ENCODE assay signal across 15 cellular contexts in genomic region chr6:145809785-145810184, GRCh38. TPM values are rescaled to one million over a fixed set of nuclear protein-coding genes. Genes with fewer than 3 reads are reported as not detected.
DNase-seq lines count a peak whose midpoint lies in the region; TF ChIP-seq lines count a peak whose summit lies in the region.
"Had no signal": no experiment of that assay in that cellular context is flagged by ENCODE, and none has a peak within 500 bp of the region (broad histone marks: within the 10 kb centered on the region; RNA-seq: fewer than 3 reads in every experiment).

No MANE protein-coding gene starts in this region.

- H3K9ac ChIP-seq in MM.1S (ENCODE audit: low read length) (no peak overlapping the region), smooth muscle cell (ENCODE audit: low read depth) (no peak overlapping the region)

- H3K9me3 ChIP-seq in MM.1S (replicated peaks; ENCODE audit: insufficient read depth, low read length) (no peaks in the 10 kb centered on the region), smooth muscle cell (replicated peaks; ENCODE audit: low read depth) (no peaks in the 10 kb centered on the region)
- H3K9me3 ChIP-seq: right lobe of liver, stomach had no signal

- no peak overlapping the region for H3K4me3 ChIP-seq in MM.1S (ENCODE audit: low read length)
- H3K4me3 ChIP-seq in smooth muscle cell, result no peak overlapping the region
- H3K4me3 ChIP-seq: right lobe of liver, stomach had no signal

- H3F3A ChIP-seq in MM.1S (ENCODE audit: insufficient read depth, low read length) (peaks cover 5% of the 10 kb centered on the region; the same call in 1 of the 2 replicates), smooth muscle cell (ENCODE audit: low read depth) (no peaks in the 10 kb centered on the region)

- H3K4me1 ChIP-seq in MM.1S (ENCODE audit: low read length) (peaks cover 10% of the 10 kb centered on the region), smooth muscle cell (ENCODE audit: low read depth) (peaks cover 37% of the 10 kb centered on the region)

- H3K27me3 ChIP-seq in MM.1S (replicated peaks; ENCODE audit: insufficient read depth, low read length) (no peaks in the 10 kb centered on the region), smooth muscle cell (ENCODE audit: low read depth) (no peaks in the 10 kb centered on the region)
- H3K27me3 ChIP-seq: right lobe of liver, stomach had no signal

- H3K9me2 ChIP-seq in MM.1S (replicated peaks; ENCODE audit: insufficient read depth, low read length), result no peaks in the 10 kb centered on the region

- H3K79me2 ChIP-seq in MM.1S (ENCODE audit: low read length) (peaks cover 70% of the 10 kb centered on the region), smooth muscle cell (ENCODE audit: low read depth) (peaks cover 92% of the 10 kb centered on the region)

- WGBS in smooth muscle cell (ENCODE audit: low lambda C conversion rate), result 86% methylated on average over 1 of the region's 1 CpG

- H3K4me2 ChIP-seq in MM.1S (ENCODE audit: low read depth, low read length) (peak overlapping the region; percentile 41), smooth muscle cell (peak overlapping the region; percentile 56)

- H2AFZ ChIP-seq in MM.1S (ENCODE audit: low read length), result no peak overlapping the region
- H2AFZ ChIP-seq in smooth muscle cell (ENCODE audit: low read depth), result no peak overlapping the region

- no peak for TF ChIP-seq CTCF in MM.1S (IDR thresholded peaks at IDR 0.05; ENCODE audit: low read length)
- no peak for TF ChIP-seq CTCF in smooth muscle cell (IDR thresholded peaks at IDR 0.05; ENCODE audit: borderline replicate concordance, insufficient read depth, poor library complexity, severe bottlenecking)

- H4K20me1 ChIP-seq in MM.1S (ENCODE audit: insufficient read depth, low read length), result no peaks in the 10 kb centered on the region
- H4K20me1 ChIP-seq in smooth muscle cell (ENCODE audit: low read depth), result peaks cover 70% of the 10 kb centered on the region

- H3K27ac ChIP-seq in MM.1S (ENCODE audit: low read length) (peak overlapping the region; percentile 72; the same call in 1 of the 2 replicates), smooth muscle cell (ENCODE audit: low read depth) (no peak overlapping the region)
- H3K27ac ChIP-seq: right lobe of liver had no signal

- DNase-seq in GM04504 (ENCODE audit: low read depth) (peak; percentile 5), MM.1S (no peak), fibroblast of peridontal ligament (ENCODE audit: extremely low read depth) (peak; percentile 44), smooth muscle cell (lab: John Stamatoyannopoulos, UW; ENCODE audit: unreplicated experiment) (no peak), NCI-H345 treated with DMSO at 0.1 percent for 48 hours (lab: John Stamatoyannopoulos, UW; ENCODE audit: unreplicated experiment) (no peak)
- DNase-seq in activated naive CD4-positive, alpha-beta T cell (lab: John Stamatoyannopoulos, UW), result no peak
- no peak for DNase-seq in activated CD4-positive, alpha-beta T cell treated with anti-CD3 and anti-CD28 coated beads, Interleukin-2, amount 50 U/mL, for 48 hours
- DNase-seq: activated B cell treated with CpG ODN at 0.5 μM for 24 hours; amygdala; CD8-positive, alpha-beta memory T cell; glutamatergic neuron; NCI-H1105; NCI-H510A; right lobe of liver; stomach had no signal

- H3K36me3 ChIP-seq in MM.1S (replicated peaks; ENCODE audit: insufficient read depth, low read length) (no peaks in the 10 kb centered on the region), smooth muscle cell (ENCODE audit: low read depth) (peaks cover 4% of the 10 kb centered on the region)

RNA-seq across cellular contexts. Expression of gene FBXO30, which starts 4.8 kb away (rescaled TPM):
- total RNA-seq in smooth muscle cell, result 8.3 and 10.3 TPM in 2 replicates
- 3.1 and 3.6 TPM in 2 replicates for polyA plus RNA-seq in smooth muscle cell

Comparison
In these comparisons a context has a peak if more than half of its experiments do, and no peak if none do; other contexts are left out.
1. DNase-seq: peak in GM04504 (single experiment) and fibroblast of peridontal ligament (single experiment); none in MM.1S (single experiment), smooth muscle cell (single experiment), activated naive CD4-positive, alpha-beta T cell (0 of 4), NCI-H345 treated with DMSO at 0.1 percent for 48 hours (single experiment) and activated CD4-positive, alpha-beta T cell treated with anti-CD3 and anti-CD28 coated beads, Interleukin-2, amount 50 U/mL, for 48 hours (0 of 2).